ENCODE assay signal across 12 cellular contexts in the genomic region with DNA sequence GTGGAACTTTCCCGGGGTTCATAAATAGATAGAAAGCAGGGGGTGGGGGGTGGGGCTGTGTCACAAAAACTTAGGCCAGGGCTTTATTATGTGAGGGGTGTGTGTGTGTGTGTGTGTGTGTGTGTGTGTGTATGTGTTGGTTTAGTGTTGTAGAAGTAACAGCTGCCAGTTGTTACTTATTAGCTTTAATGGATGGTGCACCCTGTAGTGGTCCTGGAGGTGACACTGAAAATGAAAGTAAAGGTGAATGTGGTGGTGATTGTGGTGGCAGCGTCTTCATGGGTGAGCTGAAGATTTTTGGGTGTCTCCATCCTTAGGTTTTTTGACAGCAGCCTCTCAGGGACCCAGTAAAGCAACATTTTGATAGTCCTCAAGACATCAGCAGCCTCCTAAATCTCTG.
DNase-seq lines count a peak whose midpoint lies in the region; ATAC-seq lines count a peak whose summit lies in the region.
"Had no signal": no experiment of that assay in that cellular context is flagged by ENCODE, and none has a peak within 500 bp of the region (broad histone marks: within the 10 kb centered on the region; RNA-seq: fewer than 3 reads in every experiment).

No MANE protein-coding gene starts in this region.

- DNase-seq in activated CD8-positive, alpha-beta memory T cell treated with anti-CD3 and anti-CD28 coated beads, Interleukin-2, amount 10 ng/mL, durations not matched to agents 7 days and 5 days = no peak
- no peak for DNase-seq in activated CD8-positive, alpha-beta memory T cell treated with anti-CD3 and anti-CD28 coated beads, Interleukin-2, amount 50 U/mL, for 48 hours
- DNase-seq in stimulated activated naive B cell treated with anti-CD40 and anti-IgM and Interleukin-4, amounts not matched to agents 10 μg/mL and 1 μg/mL and 100 μg/mL, for 72 hours = no peak
- DNase-seq in RPMI8226 (no peak), cortex of kidney (lab: John Stamatoyannopoulos, UW) (no peak)
- DNase-seq in activated effector memory CD4-positive, alpha-beta T cell treated with Interleukin-2 at 50 U/mL for 16 hours = no peak
- DNase-seq: NCI-H1105, T-helper 9 cell, thyroid gland had no signal

- H3K9me3 Mint-ChIP-seq in activated CD8-positive, alpha-beta memory T cell treated with anti-CD3 and anti-CD28 coated beads, Interleukin-2, amount 10 ng/mL, durations not matched to agents 7 days and 5 days (ENCODE audit: low read depth) = no peaks in the 10 kb centered on the region
- H3K9me3 Mint-ChIP-seq in stimulated activated naive B cell treated with anti-CD40 and anti-IgM and Interleukin-4, amounts not matched to agents 10 μg/mL and 1 μg/mL and 100 μg/mL, for 72 hours = peaks cover 4 to 5% of the 10 kb centered on the region in 2 donors

- no peaks in the 10 kb centered on the region for H3K27me3 Mint-ChIP-seq in activated CD8-positive, alpha-beta memory T cell treated with anti-CD3 and anti-CD28 coated beads, Interleukin-2, amount 10 ng/mL, durations not matched to agents 7 days and 5 days
- H3K27me3 Mint-ChIP-seq in stimulated activated naive B cell treated with anti-CD40 and anti-IgM and Interleukin-4, amounts not matched to agents 10 μg/mL and 1 μg/mL and 100 μg/mL, for 72 hours = no peaks in the 10 kb centered on the region

- CTCF ChIA-PET in activated CD8-positive, alpha-beta memory T cell treated with anti-CD3 and anti-CD28 coated beads, Interleukin-2, amount 10 ng/mL, durations not matched to agents 7 days and 5 days (lab: Charles Lee) = no interaction called here

- ATAC-seq in activated CD8-positive, alpha-beta memory T cell treated with anti-CD3 and anti-CD28 coated beads, Interleukin-2, amount 10 ng/mL, durations not matched to agents 7 days and 5 days = peak; percentile 27
- peak; percentile 95 for ATAC-seq in GM21737 (IDR thresholded peaks at IDR 0.05; ENCODE audit: unreplicated experiment)
- ATAC-seq in HG03280 (IDR thresholded peaks at IDR 0.05; ENCODE audit: unreplicated experiment) = peak; percentile 83
- peak; percentile 50 to 54 for ATAC-seq in stimulated activated naive B cell treated with anti-CD40 and anti-IgM and Interleukin-4, amounts not matched to agents 10 μg/mL and 1 μg/mL and 100 μg/mL, for 72 hours (replicated peaks)
- ATAC-seq: A549 had no signal

- H3K27ac Mint-ChIP-seq in activated CD8-positive, alpha-beta memory T cell treated with anti-CD3 and anti-CD28 coated beads, Interleukin-2, amount 10 ng/mL, durations not matched to agents 7 days and 5 days = no peak overlapping the region
- peak overlapping the region; percentile 42 for H3K27ac Mint-ChIP-seq in stimulated activated naive B cell treated with anti-CD40 and anti-IgM and Interleukin-4, amounts not matched to agents 10 μg/mL and 1 μg/mL and 100 μg/mL, for 72 hours

- no peaks in the 10 kb centered on the region for H3K36me3 Mint-ChIP-seq in activated CD8-positive, alpha-beta memory T cell treated with anti-CD3 and anti-CD28 coated beads, Interleukin-2, amount 10 ng/mL, durations not matched to agents 7 days and 5 days
- peaks cover 3 to 11% of the 10 kb centered on the region in 2 donors for H3K36me3 Mint-ChIP-seq in stimulated activated naive B cell treated with anti-CD40 and anti-IgM and Interleukin-4, amounts not matched to agents 10 μg/mL and 1 μg/mL and 100 μg/mL, for 72 hours

- H3K4me3 Mint-ChIP-seq in activated CD8-positive, alpha-beta memory T cell treated with anti-CD3 and anti-CD28 coated beads, Interleukin-2, amount 10 ng/mL, durations not matched to agents 7 days and 5 days = no peak overlapping the region
- H3K4me3 Mint-ChIP-seq in stimulated activated naive B cell treated with anti-CD40 and anti-IgM and Interleukin-4, amounts not matched to agents 10 μg/mL and 1 μg/mL and 100 μg/mL, for 72 hours = peak overlapping the region in 1 of 2 donors; percentile 33

- H3K4me1 Mint-ChIP-seq in activated CD8-positive, alpha-beta memory T cell treated with anti-CD3 and anti-CD28 coated beads, Interleukin-2, amount 10 ng/mL, durations not matched to agents 7 days and 5 days = peaks cover 6% of the 10 kb centered on the region
- peaks cover 6 to 18% of the 10 kb centered on the region in 2 donors for H3K4me1 Mint-ChIP-seq in stimulated activated naive B cell treated with anti-CD40 and anti-IgM and Interleukin-4, amounts not matched to agents 10 μg/mL and 1 μg/mL and 100 μg/mL, for 72 hours

Comparison
In these comparisons a context has a peak if more than half of its experiments do, and no peak if none do; other contexts are left out.
1. ATAC-seq: peak in every context shown above with its lines; median percentile 95 in GM21737; 83 in HG03280; 52 in stimulated activated naive B cell treated with anti-CD40 and anti-IgM and Interleukin-4, amounts not matched to agents 10 μg/mL and 1 μg/mL and 100 μg/mL, for 72 hours; 27 in activated CD8-positive, alpha-beta memory T cell treated with anti-CD3 and anti-CD28 coated beads, Interleukin-2, amount 10 ng/mL, durations not matched to agents 7 days and 5 days.